In the genomic region with DNA sequence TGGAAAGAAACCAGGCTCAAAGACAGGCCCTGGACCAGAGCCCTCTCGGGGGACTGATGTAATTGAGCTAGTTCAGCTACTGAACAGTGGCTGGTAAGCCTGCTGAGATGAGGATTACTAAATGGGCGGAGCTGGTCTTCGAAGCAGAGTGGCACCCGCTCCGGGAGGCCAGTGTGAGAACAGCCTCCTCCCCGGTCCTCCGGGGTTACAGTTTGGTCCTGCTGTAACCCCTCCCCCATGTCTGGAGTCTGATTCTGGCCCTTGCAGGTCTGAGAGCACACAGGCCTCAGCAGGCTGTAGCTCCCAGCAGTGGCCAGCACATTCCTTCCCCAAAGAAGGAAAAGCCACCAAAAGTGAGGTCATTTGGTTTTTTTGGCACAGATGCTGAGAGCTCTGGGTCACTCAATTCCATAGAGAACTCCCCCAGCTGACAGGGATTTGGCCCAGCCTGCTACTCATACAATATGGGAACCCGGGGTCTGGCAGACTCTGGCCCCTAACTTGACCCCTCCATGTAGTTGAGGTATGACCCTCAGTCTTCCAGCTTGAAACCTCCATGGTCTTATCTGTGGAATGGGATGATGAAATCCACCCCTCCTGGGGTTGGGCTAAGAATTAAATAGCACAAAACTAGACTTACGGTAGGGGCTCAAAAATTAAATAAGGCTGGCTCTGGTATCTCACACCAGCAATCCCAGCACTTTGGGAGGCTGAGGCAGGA, we compare ENCODE assay signal across 8 cellular contexts. TPM values are rescaled to one million over a fixed set of nuclear protein-coding genes. Genes with fewer than 3 reads are reported as not detected.
A peak's percentile ranks its signal among the peaks of the same experiment; 100 is the strongest.
DNase-seq lines count a peak whose midpoint lies in the region; ATAC-seq and TF ChIP-seq lines count a peak whose summit lies in the region.

No MANE protein-coding gene starts in this region.

- H3K4me3 ChIP-seq in RWPE2 (ENCODE audit: severe bottlenecking) (no peak overlapping the region), fibroblast of pulmonary artery (replicated peaks; ENCODE audit: low read depth, low read length) (no peak overlapping the region), ovary (no peak overlapping the region)

- H3K27me3 ChIP-seq in RWPE2 (ENCODE audit: insufficient read depth, poor library complexity, severe bottlenecking), result no peaks in the 10 kb centered on the region
- no peaks in the 10 kb centered on the region for H3K27me3 ChIP-seq in ovary

- peak; percentile 71 for ATAC-seq in RWPE2 (ENCODE audit: low read depth)
- ATAC-seq in HG03025 (IDR thresholded peaks at IDR 0.05; ENCODE audit: low FRiP score, unreplicated experiment), result no peak
- no peak for ATAC-seq in HG03039 (IDR thresholded peaks at IDR 0.05; ENCODE audit: unreplicated experiment)

- H3K9me3 ChIP-seq in RWPE2 (ENCODE audit: severe bottlenecking) (no peaks in the 10 kb centered on the region), ovary (no peaks in the 10 kb centered on the region)

- DNase-seq in DMS53 treated with DMSO at 0.1 percent for 48 hours (lab: John Stamatoyannopoulos, UW; ENCODE audit: unreplicated experiment), result peak; percentile 31
- DNase-seq in RWPE2 (ENCODE audit: low spot score), result peak; percentile 94
- peak; percentile 98 for DNase-seq in fibroblast of pulmonary artery (ENCODE audit: low read depth)
- peak in 4 of 5 donors; percentile 33 to 66 (median 56) for DNase-seq in ovary
- DNase-seq in SKM-1 treated with dmso at 0.1 percent for 144 hours (lab: John Stamatoyannopoulos, UW; ENCODE audit: unreplicated experiment), result no peak
- no peak for DNase-seq in stimulated activated CD4-positive, alpha-beta T cell treated with anti-CD3 and anti-CD28 coated beads, Interleukin-4, amount 100 ng/mL, for 24 hours

- TF ChIP-seq EP300 in ovary (IDR thresholded peaks at IDR 0.05), result no peak

- TF ChIP-seq CTCF in RWPE2 (IDR thresholded peaks at IDR 0.05; ENCODE audit: poor library complexity, severe bottlenecking) (no peak), fibroblast of pulmonary artery (IDR thresholded peaks at IDR 0.05; ENCODE audit: low read length, missing control alignments) (no peak), ovary (IDR thresholded peaks at IDR 0.05) (no peak)

- H3K27ac ChIP-seq in RWPE2 (ENCODE audit: poor library complexity, severe bottlenecking) (peak overlapping the region; percentile 98), ovary (peak overlapping the region in 1 of 2 donors; percentile 18)

- H3K4me1 ChIP-seq in RWPE2 (ENCODE audit: insufficient read depth, poor library complexity, severe bottlenecking), result peaks cover 90% of the 10 kb centered on the region
- peaks cover 36% of the 10 kb centered on the region for H3K4me1 ChIP-seq in ovary (ENCODE audit: insufficient read depth)

- 13 to 27% (median 15%) methylated on average over 9 of the region's 9 CpGs for WGBS in ovary, 3 donors

- no peak for TF ChIP-seq POLR2A in ovary (IDR thresholded peaks at IDR 0.05)

- H3K36me3 ChIP-seq in RWPE2 (ENCODE audit: low read depth), result peaks cover 70% of the 10 kb centered on the region
- no peaks in the 10 kb centered on the region for H3K36me3 ChIP-seq in ovary

- intact Hi-C loops in ovary (cut with DNase I), result loop anchor here in 1 of 4 donors (5.0 kb wide), 1 partner anchor 37 kb away; a partner anchor contains a TSS

RNA-seq across cellular contexts. Expression of a gene that starts 39.0 kb away (rescaled TPM):
- total RNA-seq in ovary, result 100 to 1,000 TPM in 5 of 7 donors, 10 to 100 TPM in 2; 39.0 to 203 (median 138) TPM
- polyA plus RNA-seq in ovary, result 100 to 1,000 TPM in 1 of 2 donors, 10 to 100 TPM in 1; 60.3 to 178 TPM

Comparison
In these comparisons a context has a peak if more than half of its experiments do, and no peak if none do; other contexts are left out.
1. DNase-seq: peak in DMS53 treated with DMSO at 0.1 percent for 48 hours (single experiment), RWPE2 (single experiment), fibroblast of pulmonary artery (single experiment) and ovary (4 of 5); none in SKM-1 treated with dmso at 0.1 percent for 144 hours (single experiment) and stimulated activated CD4-positive, alpha-beta T cell treated with anti-CD3 and anti-CD28 coated beads, Interleukin-4, amount 100 ng/mL, for 24 hours (single experiment).